8 cellular contexts compared by ENCODE assay signal in the genomic region with DNA sequence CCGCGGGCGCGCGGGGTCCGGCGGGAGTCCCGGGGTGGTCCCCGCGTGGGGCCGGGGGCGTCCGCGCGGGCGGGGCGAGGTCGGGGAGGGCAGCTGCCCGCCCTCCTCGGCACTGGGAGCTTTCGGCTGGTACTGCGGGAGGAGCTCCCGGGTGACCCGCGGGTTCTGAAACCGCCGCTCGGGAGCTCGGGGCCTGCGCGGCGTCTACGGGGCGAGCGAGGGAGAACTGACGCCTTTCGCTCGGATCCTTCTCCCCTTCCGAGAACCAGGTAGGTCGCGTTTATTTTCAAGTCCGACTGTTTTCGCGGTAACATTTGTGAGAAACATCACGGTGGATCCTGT. TPM values are rescaled to one million over a fixed set of nuclear protein-coding genes. Genes with fewer than 3 reads are reported as not detected.
DNase-seq lines count a peak whose midpoint lies in the region; ATAC-seq and TF ChIP-seq lines count a peak whose summit lies in the region.
"Not testable (repeated sequence)": the region's sequence is repeated elsewhere in the genome, so short reads cannot be mapped to it uniquely, and the experiment has no call there.

No MANE protein-coding gene starts in this region.

- peak; percentile 62 for ATAC-seq in PC-3
- ATAC-seq in effector memory CD8-positive, alpha-beta T cell (replicated peaks): not testable (repeated sequence)

- peaks cover 5 to 24% (median 11%) of the 10 kb centered on the region in 10 experiments; a peak in 19 of 20 replicates for H3K4me1 ChIP-seq in BLaER1 treated with 17β-estradiol and CSF1 and Interleukin-3, amounts not matched to agents 10 nM and 100 nM
- not testable (repeated sequence) for H3K4me1 ChIP-seq in PC-3 (ENCODE audit: insufficient read depth, low read length); neural progenitor cell

- POLR2A ChIA-PET in PC-3 (lab: Charles Lee; ENCODE audit: unreplicated experiment): interaction anchor here (0.5 to 0.7 kb wide), 4 partner anchors 55 to 167 kb away, joined by 3 to 16 read pairs (median 6); no protein-coding TSS in a partner anchor

- not testable (repeated sequence) for H3K36me3 Mint-ChIP-seq in activated naive CD4-positive, alpha-beta T cell treated with anti-CD3 and anti-CD28 coated beads for 36 hours (ENCODE audit: low read depth); effector memory CD8-positive, alpha-beta T cell (ENCODE audit: insufficient read depth); neural progenitor cell; stimulated activated naive CD8-positive, alpha-beta T cell treated with anti-CD3 and anti-CD28 coated beads, Interleukin-15, Interleukin-2, amounts not matched to agents 100 ng/mL and 50 ng/mL, for 24 hours (ENCODE audit: low read depth)

- not testable (repeated sequence) for TF ChIP-seq CTCF in PC-3 (conservative IDR thresholded peaks at IDR 0.05; ENCODE audit: low read depth, low read length); neural progenitor cell (IDR thresholded peaks at IDR 0.05)

- not testable (repeated sequence) for H3F3A ChIP-seq in PC-3 (ENCODE audit: low read length, unreplicated experiment)
- H3F3A ChIP-seq in neural progenitor cell (ENCODE audit: low read depth): peaks cover 14% of the 10 kb centered on the region

- CTCF ChIA-PET in PC-3 (lab: Charles Lee): interaction anchor here (0.8 to 1.0 kb wide), 3 partner anchors 10 to 56 kb away, joined by 3 to 4 read pairs (median 4); no protein-coding TSS in a partner anchor
- CTCF ChIA-PET in activated naive CD4-positive, alpha-beta T cell treated with anti-CD3 and anti-CD28 coated beads for 36 hours (lab: Charles Lee): interaction anchor here (0.9 kb wide), 1 partner anchor 311 kb away, joined by 3 read pairs; no protein-coding TSS in a partner anchor

- peak overlapping the region in 7 of 11 experiments; percentile 39 to 66 (median 55); a peak in 10 of 22 replicates for H3K9ac ChIP-seq in BLaER1 treated with 17β-estradiol and CSF1 and Interleukin-3, amounts not matched to agents 10 nM and 100 nM
- H3K9ac ChIP-seq in PC-3 (ENCODE audit: low read length): peak overlapping the region; percentile 29; the same call in 1 of the 2 replicates
- not testable (repeated sequence) for H3K9ac ChIP-seq in neural progenitor cell

- not testable (repeated sequence) for H3K79me2 ChIP-seq in PC-3 (ENCODE audit: low read length); neural progenitor cell (ENCODE audit: low read depth)

- H3K27me3 Mint-ChIP-seq in activated naive CD4-positive, alpha-beta T cell treated with anti-CD3 and anti-CD28 coated beads for 36 hours (ENCODE audit: low read depth); effector memory CD8-positive, alpha-beta T cell; neural progenitor cell (ENCODE audit: insufficient read depth, low read depth); stimulated activated naive CD8-positive, alpha-beta T cell treated with anti-CD3 and anti-CD28 coated beads, Interleukin-15, Interleukin-2, amounts not matched to agents 100 ng/mL and 50 ng/mL, for 24 hours: not testable (repeated sequence)

- H3K36me3 ChIP-seq in BLaER1 treated with 17β-estradiol and CSF1 and Interleukin-3, amounts not matched to agents 10 nM and 100 nM; H7 (replicated peaks; ENCODE audit: control insufficient read depth, insufficient read depth, low read length); PC-3 (ENCODE audit: low read depth, low read length); neural progenitor cell: not testable (repeated sequence)

- DNase-seq in H7; PC-3; activated naive CD4-positive, alpha-beta T cell treated with anti-CD3 and anti-CD28 coated beads for 36 hours; effector memory CD8-positive, alpha-beta T cell; neural progenitor cell (ENCODE audit: low spot score): not testable (repeated sequence)

- intact Hi-C loops in PC-3 (cut with micrococcal nuclease): loop anchor here (1.0 kb wide), 1 partner anchor 23 kb away; no protein-coding TSS in a partner anchor
- intact Hi-C loops in activated naive CD4-positive, alpha-beta T cell treated with anti-CD3 and anti-CD28 coated beads for 36 hours (cut with micrococcal nuclease): loop anchor here (2.0 to 10.0 kb wide), 5 partner anchors 153 to 627 kb away; partner anchors contain the start of genes ACSF3, CHMP1A, RPL13 and SPATA33

- BruUV-seq in PC-3 (replicated peaks; lab: Mats Ljungman, UMichigan): not testable (repeated sequence)

- H4K20me1 ChIP-seq in BLaER1 treated with 17β-estradiol and CSF1 and Interleukin-3, amounts not matched to agents 10 nM and 100 nM; PC-3 (ENCODE audit: low read length); neural progenitor cell (ENCODE audit: low read depth): not testable (repeated sequence)

- H2AFZ ChIP-seq in PC-3 (ENCODE audit: low read length) (0 out of 2 replicates have a peak overlapping the region, but pooled peaks have one; percentile 30), neural progenitor cell (replicated peaks) (peak overlapping the region; percentile 82)

- H3K4me3 Mint-ChIP-seq in activated naive CD4-positive, alpha-beta T cell treated with anti-CD3 and anti-CD28 coated beads for 36 hours: peak overlapping the region; percentile 77
- H3K4me3 Mint-ChIP-seq in effector memory CD8-positive, alpha-beta T cell: peak overlapping the region; percentile 58 to 69
- H3K4me3 Mint-ChIP-seq in neural progenitor cell: peak overlapping the region; percentile 85
- H3K4me3 Mint-ChIP-seq in stimulated activated naive CD8-positive, alpha-beta T cell treated with anti-CD3 and anti-CD28 coated beads, Interleukin-15, Interleukin-2, amounts not matched to agents 100 ng/mL and 50 ng/mL, for 24 hours: peak overlapping the region; percentile 78

- H3K27ac Mint-ChIP-seq in activated naive CD4-positive, alpha-beta T cell treated with anti-CD3 and anti-CD28 coated beads for 36 hours; effector memory CD8-positive, alpha-beta T cell; neural progenitor cell; stimulated activated naive CD8-positive, alpha-beta T cell treated with anti-CD3 and anti-CD28 coated beads, Interleukin-15, Interleukin-2, amounts not matched to agents 100 ng/mL and 50 ng/mL, for 24 hours: not testable (repeated sequence)

- not testable (repeated sequence) for H3K27ac ChIP-seq in BLaER1 treated with 17β-estradiol and CSF1 and Interleukin-3, amounts not matched to agents 10 nM and 100 nM; PC-3 (ENCODE audit: low read length); neural progenitor cell

- not testable (repeated sequence) for H3K9me3 Mint-ChIP-seq in activated naive CD4-positive, alpha-beta T cell treated with anti-CD3 and anti-CD28 coated beads for 36 hours; effector memory CD8-positive, alpha-beta T cell; neural progenitor cell; stimulated activated naive CD8-positive, alpha-beta T cell treated with anti-CD3 and anti-CD28 coated beads, Interleukin-15, Interleukin-2, amounts not matched to agents 100 ng/mL and 50 ng/mL, for 24 hours

- H3K27me3 ChIP-seq in BLaER1 treated with 17β-estradiol and CSF1 and Interleukin-3, amounts not matched to agents 10 nM and 100 nM; PC-3 (ENCODE audit: low read length): not testable (repeated sequence)
- peaks cover 19% of the 10 kb centered on the region; the same call in 1 of the 2 replicates for H3K27me3 ChIP-seq in H7 (ENCODE audit: control insufficient read depth, insufficient read depth, low read length)
- H3K27me3 ChIP-seq in neural progenitor cell: peaks cover 40% of the 10 kb centered on the region

- H3K9me2 ChIP-seq in PC-3 (replicated peaks; ENCODE audit: low read length): not testable (repeated sequence)

- peak overlapping the region; percentile 52 to 69 (median 60) for H3K4me3 ChIP-seq in BLaER1 treated with 17β-estradiol and CSF1 and Interleukin-3, amounts not matched to agents 10 nM and 100 nM
- peak overlapping the region; percentile 43 for H3K4me3 ChIP-seq in H7 (ENCODE audit: insufficient read depth, low read depth, low read length)
- peak overlapping the region; percentile 62 for H3K4me3 ChIP-seq in PC-3 (ENCODE audit: low read length)
- peak overlapping the region; percentile 24 for H3K4me3 ChIP-seq in iPS-11a (ENCODE audit: low read depth, low read length)
- peak overlapping the region; percentile 64 for H3K4me3 ChIP-seq in neural progenitor cell

- peaks cover 27 to 35% (median 30%) of the 10 kb centered on the region in 11 experiments for H3K9me3 ChIP-seq in BLaER1 treated with 17β-estradiol and CSF1 and Interleukin-3, amounts not matched to agents 10 nM and 100 nM (replicated peaks in 1 of 11)
- H3K9me3 ChIP-seq in PC-3 (ENCODE audit: low read length); neural progenitor cell (ENCODE audit: low read depth): not testable (repeated sequence)

- H3K4me2 ChIP-seq in BLaER1 treated with 17β-estradiol and CSF1 and Interleukin-3, amounts not matched to agents 10 nM and 100 nM: peak overlapping the region; percentile 58 to 81 (median 71)
- H3K4me2 ChIP-seq in PC-3 (ENCODE audit: low read length) (peak overlapping the region; percentile 74), neural progenitor cell (peak overlapping the region; percentile 81)

- H3K4me1 Mint-ChIP-seq in activated naive CD4-positive, alpha-beta T cell treated with anti-CD3 and anti-CD28 coated beads for 36 hours (ENCODE audit: low read depth); effector memory CD8-positive, alpha-beta T cell (ENCODE audit: low read depth in 2 of 2); neural progenitor cell: not testable (repeated sequence)
- peaks cover 16% of the 10 kb centered on the region for H3K4me1 Mint-ChIP-seq in stimulated activated naive CD8-positive, alpha-beta T cell treated with anti-CD3 and anti-CD28 coated beads, Interleukin-15, Interleukin-2, amounts not matched to agents 100 ng/mL and 50 ng/mL, for 24 hours (ENCODE audit: low read depth)

RNA-seq across cellular contexts. Expression of gene ZNF778, which starts 30.2 kb away (rescaled TPM):
- total RNA-seq in H7 (2014; rRNA removed; shearing (Covaris generic)): 10.1 and 12.3 TPM in 2 replicates
- total RNA-seq in PC-3 (2014; rRNA removed) (15.3 and 17.3 TPM in 2 replicates), neural progenitor cell (ENCODE audit: low replicate concordance) (21.5 and 26.1 TPM in 2 replicates)
- total RNA-seq in activated naive CD4-positive, alpha-beta T cell treated with anti-CD3 and anti-CD28 coated beads for 36 hours: 1 to 10 TPM; 3.5 to 3.6 TPM

RNA-seq across cellular contexts. Expression of gene SLC22A31, which starts 47.4 kb away (rescaled TPM):
- 0.81 and 1.9 TPM in 2 replicates for total RNA-seq in H7 (2014; rRNA removed; shearing (Covaris generic))
- total RNA-seq in PC-3 (2014; rRNA removed) (5.6 and 8.4 TPM in 2 replicates), neural progenitor cell (ENCODE audit: low replicate concordance) (0.87 TPM in 1 of 2 replicates, not detected in the other)
- total RNA-seq in activated naive CD4-positive, alpha-beta T cell treated with anti-CD3 and anti-CD28 coated beads for 36 hours: under 1 TPM; 0.31 to 0.64 TPM
